In the genomic region with DNA sequence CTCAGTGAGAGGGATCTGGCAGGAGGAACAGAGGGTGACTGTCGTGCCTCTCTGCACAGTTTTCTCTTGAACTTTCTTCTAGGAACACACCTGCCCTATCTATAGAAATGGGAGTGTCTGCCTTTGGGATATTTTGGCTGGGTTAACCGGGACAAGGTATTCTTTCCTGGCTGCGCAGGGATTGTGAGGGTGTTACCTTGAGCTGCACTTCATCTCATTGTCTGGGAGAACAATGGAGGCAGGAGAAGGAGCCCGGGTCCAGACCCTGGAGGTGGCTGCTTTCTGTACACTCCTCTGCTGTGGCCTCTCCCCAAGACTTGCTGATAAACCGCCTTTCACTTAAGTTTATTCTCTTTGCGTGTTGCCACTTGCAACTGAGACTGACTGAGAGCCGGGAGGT, we compare ENCODE assay signal across 1 cellular context.
TF ChIP-seq lines count a peak whose summit lies in the region.

No MANE protein-coding gene starts in this region.

TF ChIP-seq in A549, 52 proteins besides CTCF, POLR2A, EP300 and RAD21 (continued from another document):
- TF ChIP-seq KDM1A (IDR thresholded peaks at IDR 0.05; ENCODE audit: low read depth) (no peak), RCOR1 (IDR thresholded peaks at IDR 0.05; ENCODE audit: low read depth, low read length) (no peak)
- TF ChIP-seq, protein P1, sequence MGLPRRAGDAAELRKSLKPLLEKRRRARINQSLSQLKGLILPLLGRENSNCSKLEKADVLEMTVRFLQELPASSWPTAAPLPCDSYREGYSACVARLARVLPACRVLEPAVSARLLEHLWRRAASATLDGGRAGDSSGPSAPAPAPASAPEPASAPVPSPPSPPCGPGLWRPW (IDR thresholded peaks at IDR 0.05), result no peak
- TF ChIP-seq, protein P2, sequence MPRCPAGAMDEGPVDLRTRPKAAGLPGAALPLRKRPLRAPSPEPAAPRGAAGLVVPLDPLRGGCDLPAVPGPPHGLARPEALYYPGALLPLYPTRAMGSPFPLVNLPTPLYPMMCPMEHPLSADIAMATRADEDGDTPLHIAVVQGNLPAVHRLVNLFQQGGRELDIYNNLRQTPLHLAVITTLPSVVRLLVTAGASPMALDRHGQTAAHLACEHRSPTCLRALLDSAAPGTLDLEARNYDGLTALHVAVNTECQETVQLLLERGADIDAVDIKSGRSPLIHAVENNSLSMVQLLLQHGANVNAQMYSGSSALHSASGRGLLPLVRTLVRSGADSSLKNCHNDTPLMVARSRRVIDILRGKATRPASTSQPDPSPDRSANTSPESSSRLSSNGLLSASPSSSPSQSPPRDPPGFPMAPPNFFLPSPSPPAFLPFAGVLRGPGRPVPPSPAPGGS (IDR thresholded peaks at IDR 0.05), result no peak
